ENCODE assay signal across 23 cellular contexts in genomic region chrX:104376937-104377336, GRCh38.
"Had no signal": no experiment of that assay in that cellular context is flagged by ENCODE, and none has a peak within 500 bp of the region (broad histone marks: within the 10 kb centered on the region; RNA-seq: fewer than 3 reads in every experiment).

No MANE protein-coding gene starts in this region.

- H3K79me2 ChIP-seq: hepatocyte had no signal

- H3K27ac ChIP-seq: colonic mucosa, esophagus squamous epithelium, gastroesophageal sphincter, heart left ventricle, hepatocyte, left lung, lower lobe of right lung had no signal

- H3K4me1 ChIP-seq: colonic mucosa, esophagus squamous epithelium, gastroesophageal sphincter, heart left ventricle, left lung, lower lobe of right lung had no signal

- H3K4me3 ChIP-seq: colonic mucosa, esophagus squamous epithelium, gastroesophageal sphincter, heart left ventricle, hepatocyte, left lung, lower lobe of right lung had no signal

- H3K4me2 ChIP-seq: hepatocyte had no signal

- H3K9me3 ChIP-seq: colonic mucosa, esophagus squamous epithelium, gastroesophageal sphincter, heart left ventricle, left lung, lower lobe of right lung had no signal

- H2AFZ ChIP-seq: hepatocyte had no signal

- H3K36me3 ChIP-seq: colonic mucosa, esophagus squamous epithelium, gastroesophageal sphincter, heart left ventricle, left lung, lower lobe of right lung had no signal

- ATAC-seq: effector memory CD8-positive, alpha-beta T cell; esophagus mucosa; gastroesophageal sphincter; heart left ventricle; left cardiac atrium; left lung; left ventricle myocardium superior; lower lobe of right lung; naive thymus-derived CD4-positive, alpha-beta T cell; natural killer cell had no signal

- DNase-seq: colonic mucosa; cortex of kidney; effector CD8-positive, alpha-beta T cell; effector memory CD8-positive, alpha-beta T cell; endodermal cell; erythroblast; esophagus squamous epithelium; foreskin fibroblast; heart left ventricle; hypothalamus; immature natural killer cell; islet precursor cell; left cardiac atrium; left lung; left ventricle myocardium superior; lower lobe of right lung; mesendoderm; midbrain; naive thymus-derived CD4-positive, alpha-beta T cell; natural killer cell had no signal

- H3K27me3 ChIP-seq: esophagus squamous epithelium, gastroesophageal sphincter, hepatocyte had no signal
